In the genomic region with DNA sequence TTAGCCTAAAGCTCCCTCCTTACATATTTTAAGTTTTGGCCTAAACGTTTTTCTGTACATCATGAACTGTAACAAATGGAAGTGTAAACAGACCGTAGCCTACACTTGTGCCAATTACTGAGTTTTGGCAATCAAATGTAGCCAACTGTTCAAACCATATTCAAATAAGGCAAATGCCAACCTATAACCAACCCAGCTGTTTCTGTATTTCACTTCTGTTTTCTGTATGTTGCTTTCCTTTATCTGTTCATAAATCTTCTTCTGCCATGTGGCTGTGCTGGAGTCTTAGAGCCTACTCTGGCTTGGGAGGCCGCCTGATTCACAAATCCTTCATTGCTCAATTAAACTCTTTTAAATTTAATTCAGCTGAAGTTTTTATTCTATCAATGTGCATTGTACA, we compare ENCODE assay signal across 14 cellular contexts. TPM values are rescaled to one million over a fixed set of nuclear protein-coding genes. Genes with fewer than 3 reads are reported as not detected.
DNase-seq lines count a peak whose midpoint lies in the region; ATAC-seq and TF ChIP-seq lines count a peak whose summit lies in the region.
"Had no signal": no experiment of that assay in that cellular context is flagged by ENCODE, and none has a peak within 500 bp of the region (broad histone marks: within the 10 kb centered on the region; RNA-seq: fewer than 3 reads in every experiment).

No MANE protein-coding gene starts in this region.

- peaks cover 69% of the 10 kb centered on the region for H3K4me1 Mint-ChIP-seq in WTC11
- H3K4me1 Mint-ChIP-seq: CD4-positive, CD25-positive, alpha-beta regulatory T cell had no signal

- intact Hi-C loops in right lobe of liver (cut with DNase I): no loop called here

- ATAC-seq in GM18868 (IDR thresholded peaks at IDR 0.05; ENCODE audit: unreplicated experiment) (peak; percentile 67), HG02571 (IDR thresholded peaks at IDR 0.05; ENCODE audit: unreplicated experiment) (peak; percentile 53), HG03442 (IDR thresholded peaks at IDR 0.05; ENCODE audit: unreplicated experiment) (peak; percentile 45), WTC11 (no peak), right lobe of liver (no peak)

- no peak for DNase-seq in WTC11 (ENCODE audit: low spot score)
- no peak for DNase-seq in right lobe of liver
- no peak for DNase-seq in HPDE6-E6E7 (ENCODE audit: extremely low spot score)
- DNase-seq in SHP77 treated with DMSO at 0.1 percent for 48 hours (lab: John Stamatoyannopoulos, UW): no peak
- DNase-seq in GM19238 (ENCODE audit: insufficient read length, low spot score): no peak
- DNase-seq: CD4-positive, CD25-positive, alpha-beta regulatory T cell; cerebellar nuclear complex; foreskin fibroblast; NCI-H1092; thyroid gland had no signal

- CTCF ChIA-PET in WTC11 (lab: Charles Lee): interaction anchor here (1.2 to 1.7 kb wide), 2 partner anchors 18 to 84 kb away, joined by 4 to 6 read pairs; no protein-coding TSS in a partner anchor

- no peaks in the 10 kb centered on the region for H3K27me3 ChIP-seq in right lobe of liver
- H3K27me3 ChIP-seq: thyroid gland had no signal

- POLR2A ChIA-PET in WTC11 (lab: Charles Lee): no interaction called here

- no peak for TF ChIP-seq CTCF in WTC11 (IDR thresholded peaks at IDR 0.05)
- no peak for TF ChIP-seq CTCF in right lobe of liver (IDR thresholded peaks at IDR 0.05)

- peaks cover 18% of the 10 kb centered on the region for H3K36me3 Mint-ChIP-seq in WTC11
- H3K36me3 Mint-ChIP-seq: CD4-positive, CD25-positive, alpha-beta regulatory T cell had no signal

- H3K9me3 ChIP-seq in right lobe of liver: no peaks in the 10 kb centered on the region
- H3K9me3 ChIP-seq: thyroid gland had no signal

- H3K4me3 ChIP-seq in right lobe of liver: no peak overlapping the region
- H3K4me3 ChIP-seq: thyroid gland had no signal

- H3K27ac ChIP-seq in right lobe of liver: no peak overlapping the region
- H3K27ac ChIP-seq: thyroid gland had no signal

- 27% methylated on average over 3 of the region's 3 CpGs for WGBS in right lobe of liver (ENCODE audit: insufficient coverage, low coverage, low lambda C conversion rate, missing lambda C conversion rate)

- peak overlapping the region; percentile 61 for H3K27ac Mint-ChIP-seq in WTC11
- H3K27ac Mint-ChIP-seq: CD4-positive, CD25-positive, alpha-beta regulatory T cell had no signal

- peaks cover 19% of the 10 kb centered on the region for H3K9me3 Mint-ChIP-seq in WTC11

- H3K27me3 Mint-ChIP-seq in WTC11 (ENCODE audit: low read depth): peaks cover 12% of the 10 kb centered on the region

- no peaks in the 10 kb centered on the region for H3K4me1 ChIP-seq in right lobe of liver
- H3K4me1 ChIP-seq: thyroid gland had no signal

- no peak for TF ChIP-seq POLR2A in right lobe of liver (IDR thresholded peaks at IDR 0.05)

- H3K36me3 ChIP-seq in right lobe of liver: no peaks in the 10 kb centered on the region
- H3K36me3 ChIP-seq: thyroid gland had no signal

- no peak overlapping the region; the same call in 1 of the 2 replicates for H3K4me3 Mint-ChIP-seq in WTC11
- H3K4me3 Mint-ChIP-seq: CD4-positive, CD25-positive, alpha-beta regulatory T cell had no signal

TF ChIP-seq in WTC11, 78 proteins besides CTCF, POLR2A, EP300 and RAD21 (continues in another document):
- no peak for TF ChIP-seq NFATC4 (CRISPR knock-in tag; IDR thresholded peaks at IDR 0.05)
- TF ChIP-seq SMAD3 (CRISPR knock-in tag; IDR thresholded peaks at IDR 0.05; ENCODE audit: borderline replicate concordance): no peak
- TF ChIP-seq ETV6 (CRISPR knock-in tag; IDR thresholded peaks at IDR 0.05): no peak
- TF ChIP-seq, protein P1, sequence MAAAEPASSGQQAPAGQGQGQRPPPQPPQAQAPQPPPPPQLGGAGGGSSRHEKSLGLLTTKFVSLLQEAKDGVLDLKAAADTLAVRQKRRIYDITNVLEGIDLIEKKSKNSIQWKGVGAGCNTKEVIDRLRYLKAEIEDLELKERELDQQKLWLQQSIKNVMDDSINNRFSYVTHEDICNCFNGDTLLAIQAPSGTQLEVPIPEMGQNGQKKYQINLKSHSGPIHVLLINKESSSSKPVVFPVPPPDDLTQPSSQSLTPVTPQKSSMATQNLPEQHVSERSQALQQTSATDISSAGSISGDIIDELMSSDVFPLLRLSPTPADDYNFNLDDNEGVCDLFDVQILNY (CRISPR knock-in tag; IDR thresholded peaks at IDR 0.05): no peak
- TF ChIP-seq ZBTB21 (CRISPR knock-in tag; IDR thresholded peaks at IDR 0.05; ENCODE audit: borderline replicate concordance): no peak
- no peak for TF ChIP-seq IRF2 (CRISPR knock-in tag; IDR thresholded peaks at IDR 0.05; ENCODE audit: borderline replicate concordance, low read depth)
- TF ChIP-seq, protein P2, sequence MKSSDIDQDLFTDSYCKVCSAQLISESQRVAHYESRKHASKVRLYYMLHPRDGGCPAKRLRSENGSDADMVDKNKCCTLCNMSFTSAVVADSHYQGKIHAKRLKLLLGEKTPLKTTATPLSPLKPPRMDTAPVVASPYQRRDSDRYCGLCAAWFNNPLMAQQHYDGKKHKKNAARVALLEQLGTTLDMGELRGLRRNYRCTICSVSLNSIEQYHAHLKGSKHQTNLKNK (CRISPR knock-in tag; IDR thresholded peaks at IDR 0.05): no peak
- TF ChIP-seq, protein P3, sequence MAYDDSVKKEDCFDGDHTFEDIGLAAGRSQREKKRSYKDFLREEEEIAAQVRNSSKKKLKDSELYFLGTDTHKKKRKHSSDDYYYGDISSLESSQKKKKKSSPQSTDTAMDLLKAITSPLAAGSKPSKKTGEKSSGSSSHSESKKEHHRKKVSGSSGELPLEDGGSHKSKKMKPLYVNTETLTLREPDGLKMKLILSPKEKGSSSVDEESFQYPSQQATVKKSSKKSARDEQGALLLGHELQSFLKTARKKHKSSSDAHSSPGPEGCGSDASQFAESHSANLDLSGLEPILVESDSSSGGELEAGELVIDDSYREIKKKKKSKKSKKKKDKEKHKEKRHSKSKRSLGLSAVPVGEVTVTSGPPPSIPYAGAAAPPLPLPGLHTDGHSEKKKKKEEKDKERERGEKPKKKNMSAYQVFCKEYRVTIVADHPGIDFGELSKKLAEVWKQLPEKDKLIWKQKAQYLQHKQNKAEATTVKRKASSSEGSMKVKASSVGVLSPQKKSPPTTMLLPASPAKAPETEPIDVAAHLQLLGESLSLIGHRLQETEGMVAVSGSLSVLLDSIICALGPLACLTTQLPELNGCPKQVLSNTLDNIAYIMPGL (CRISPR knock-in tag; IDR thresholded peaks at IDR 0.05): no peak
- TF ChIP-seq ZNF396 (CRISPR knock-in tag; IDR thresholded peaks at IDR 0.05; ENCODE audit: borderline replicate concordance): no peak
- TF ChIP-seq, protein P4, sequence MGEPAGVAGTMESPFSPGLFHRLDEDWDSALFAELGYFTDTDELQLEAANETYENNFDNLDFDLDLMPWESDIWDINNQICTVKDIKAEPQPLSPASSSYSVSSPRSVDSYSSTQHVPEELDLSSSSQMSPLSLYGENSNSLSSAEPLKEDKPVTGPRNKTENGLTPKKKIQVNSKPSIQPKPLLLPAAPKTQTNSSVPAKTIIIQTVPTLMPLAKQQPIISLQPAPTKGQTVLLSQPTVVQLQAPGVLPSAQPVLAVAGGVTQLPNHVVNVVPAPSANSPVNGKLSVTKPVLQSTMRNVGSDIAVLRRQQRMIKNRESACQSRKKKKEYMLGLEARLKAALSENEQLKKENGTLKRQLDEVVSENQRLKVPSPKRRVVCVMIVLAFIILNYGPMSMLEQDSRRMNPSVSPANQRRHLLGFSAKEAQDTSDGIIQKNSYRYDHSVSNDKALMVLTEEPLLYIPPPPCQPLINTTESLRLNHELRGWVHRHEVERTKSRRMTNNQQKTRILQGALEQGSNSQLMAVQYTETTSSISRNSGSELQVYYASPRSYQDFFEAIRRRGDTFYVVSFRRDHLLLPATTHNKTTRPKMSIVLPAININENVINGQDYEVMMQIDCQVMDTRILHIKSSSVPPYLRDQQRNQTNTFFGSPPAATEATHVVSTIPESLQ (CRISPR knock-in tag; IDR thresholded peaks at IDR 0.05): no peak
- TF ChIP-seq, protein P5, sequence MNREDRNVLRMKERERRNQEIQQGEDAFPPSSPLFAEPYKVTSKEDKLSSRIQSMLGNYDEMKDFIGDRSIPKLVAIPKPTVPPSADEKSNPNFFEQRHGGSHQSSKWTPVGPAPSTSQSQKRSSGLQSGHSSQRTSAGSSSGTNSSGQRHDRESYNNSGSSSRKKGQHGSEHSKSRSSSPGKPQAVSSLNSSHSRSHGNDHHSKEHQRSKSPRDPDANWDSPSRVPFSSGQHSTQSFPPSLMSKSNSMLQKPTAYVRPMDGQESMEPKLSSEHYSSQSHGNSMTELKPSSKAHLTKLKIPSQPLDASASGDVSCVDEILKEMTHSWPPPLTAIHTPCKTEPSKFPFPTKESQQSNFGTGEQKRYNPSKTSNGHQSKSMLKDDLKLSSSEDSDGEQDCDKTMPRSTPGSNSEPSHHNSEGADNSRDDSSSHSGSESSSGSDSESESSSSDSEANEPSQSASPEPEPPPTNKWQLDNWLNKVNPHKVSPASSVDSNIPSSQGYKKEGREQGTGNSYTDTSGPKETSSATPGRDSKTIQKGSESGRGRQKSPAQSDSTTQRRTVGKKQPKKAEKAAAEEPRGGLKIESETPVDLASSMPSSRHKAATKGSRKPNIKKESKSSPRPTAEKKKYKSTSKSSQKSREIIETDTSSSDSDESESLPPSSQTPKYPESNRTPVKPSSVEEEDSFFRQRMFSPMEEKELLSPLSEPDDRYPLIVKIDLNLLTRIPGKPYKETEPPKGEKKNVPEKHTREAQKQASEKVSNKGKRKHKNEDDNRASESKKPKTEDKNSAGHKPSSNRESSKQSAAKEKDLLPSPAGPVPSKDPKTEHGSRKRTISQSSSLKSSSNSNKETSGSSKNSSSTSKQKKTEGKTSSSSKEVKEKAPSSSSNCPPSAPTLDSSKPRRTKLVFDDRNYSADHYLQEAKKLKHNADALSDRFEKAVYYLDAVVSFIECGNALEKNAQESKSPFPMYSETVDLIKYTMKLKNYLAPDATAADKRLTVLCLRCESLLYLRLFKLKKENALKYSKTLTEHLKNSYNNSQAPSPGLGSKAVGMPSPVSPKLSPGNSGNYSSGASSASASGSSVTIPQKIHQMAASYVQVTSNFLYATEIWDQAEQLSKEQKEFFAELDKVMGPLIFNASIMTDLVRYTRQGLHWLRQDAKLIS (CRISPR knock-in tag; IDR thresholded peaks at IDR 0.05; ENCODE audit: borderline replicate concordance): no peak
- TF ChIP-seq ZNF416 (CRISPR knock-in tag; IDR thresholded peaks at IDR 0.05): no peak
- TF ChIP-seq TEAD1 (CRISPR knock-in tag; IDR thresholded peaks at IDR 0.05): no peak

RNA-seq across cellular contexts. Expression of a gene that starts 6.9 kb away (rescaled TPM):
- total RNA-seq in WTC11 (2021) (not detected in 3 replicates), right lobe of liver (not detected)
- total RNA-seq: CD4-positive, CD25-positive, alpha-beta regulatory T cell; osteocyte; thyroid gland had no signal

Comparison
In these comparisons a context has a peak if more than half of its experiments do, and no peak if none do; other contexts are left out.
1. ATAC-seq: peak in GM18868 (single experiment), HG02571 (single experiment) and HG03442 (single experiment); none in WTC11 (single experiment) and right lobe of liver (0 of 4).